Comparison of ENCODE assay signal across 8 cellular contexts in genomic region chr17:81237591-81238489, GRCh38. TPM values are rescaled to one million over a fixed set of nuclear protein-coding genes. Genes with fewer than 3 reads are reported as not detected.
DNase-seq lines count a peak whose midpoint lies in the region; ATAC-seq and TF ChIP-seq lines count a peak whose summit lies in the region.

No MANE protein-coding gene starts in this region.

- H3K4me1 Mint-ChIP-seq in activated T-cell treated with anti-CD3 and anti-CD28 coated beads, Interleukin-2, amount 50 U/mL, for 72 hours (ENCODE audit: low read depth) = peaks cover 39% of the 10 kb centered on the region

- peak overlapping the region; percentile 91 to 94 for H3K4me3 Mint-ChIP-seq in activated T-cell treated with anti-CD3 and anti-CD28 coated beads, Interleukin-2, amount 50 U/mL, for 72 hours

- intact Hi-C loops in ascending aorta (cut with DNase I) (no loop called here), lower leg skin (cut with DNase I; ENCODE audit: low total_unique reads) (loop anchor here (10.0 kb wide), 1 partner anchor 213 kb away; no protein-coding TSS in a partner anchor)

- no peaks in the 10 kb centered on the region for H3K27me3 ChIP-seq in ascending aorta

- H3K4me1 ChIP-seq in ascending aorta (peaks cover 6 to 23% of the 10 kb centered on the region in 2 donors), urinary bladder (ENCODE audit: insufficient read depth) (no peaks in the 10 kb centered on the region)

- no peaks in the 10 kb centered on the region for H3K27me3 Mint-ChIP-seq in activated T-cell treated with anti-CD3 and anti-CD28 coated beads, Interleukin-2, amount 50 U/mL, for 72 hours (ENCODE audit: low read depth)

- WGBS in lower leg skin, 2 donors = 50 to 51% methylated on average over 36 of the region's 36 CpGs
- WGBS in urinary bladder = 57% methylated on average over 36 of the region's 36 CpGs

- TF ChIP-seq POLR2A in lower leg skin (IDR thresholded peaks at IDR 0.05) = no peak

- H3K4me3 ChIP-seq in ascending aorta (peak overlapping the region; percentile 88 to 95), lower leg skin (ENCODE audit: low read depth, poor library complexity, severe bottlenecking) (peak overlapping the region; percentile 93), urinary bladder (ENCODE audit: low read depth, low read length) (peak overlapping the region; percentile 91)

- H3K27ac ChIP-seq in ascending aorta (no peak overlapping the region), urinary bladder (ENCODE audit: low read depth) (no peak overlapping the region)

- H3K36me3 ChIP-seq in ascending aorta (peaks cover 2 to 8% of the 10 kb centered on the region in 2 donors), urinary bladder (ENCODE audit: insufficient read depth) (peaks cover under 1% of the 10 kb centered on the region)

- no peak overlapping the region for H3K27ac Mint-ChIP-seq in activated T-cell treated with anti-CD3 and anti-CD28 coated beads, Interleukin-2, amount 50 U/mL, for 72 hours

- H3K9me3 Mint-ChIP-seq in activated T-cell treated with anti-CD3 and anti-CD28 coated beads, Interleukin-2, amount 50 U/mL, for 72 hours = no peaks in the 10 kb centered on the region

- TF ChIP-seq CTCF in ascending aorta (IDR thresholded peaks at IDR 0.05) = no peak
- no peak for TF ChIP-seq CTCF in lower leg skin (IDR thresholded peaks at IDR 0.05)

- H3K36me3 Mint-ChIP-seq in activated T-cell treated with anti-CD3 and anti-CD28 coated beads, Interleukin-2, amount 50 U/mL, for 72 hours (ENCODE audit: insufficient read depth in 2 of 2) = peaks cover 2 to 4% of the 10 kb centered on the region in 2 donors

- H3K9me3 ChIP-seq in ascending aorta = no peaks in the 10 kb centered on the region

- no peak for DNase-seq in activated T-cell treated with anti-CD3 and anti-CD28 coated beads, Interleukin-2, amount 50 U/mL, for 72 hours
- DNase-seq in activated T-cell treated with anti-CD3 and anti-CD28 coated beads for 4 hours = no peak
- DNase-seq in ascending aorta (ENCODE audit: low spot score in 2 of 2) = no peak
- no peak for DNase-seq in lower leg skin (ENCODE audit: low spot score in 2 of 2)
- DNase-seq in H4 (ENCODE audit: low spot score) = no peak

- ATAC-seq in activated T-cell treated with anti-CD3 and anti-CD28 coated beads, Interleukin-2, amount 50 U/mL, for 72 hours (replicated peaks in 1 of 2) = no peak
- no peak for ATAC-seq in HG02870 (IDR thresholded peaks at IDR 0.05; ENCODE audit: unreplicated experiment)
- no peak for ATAC-seq in HG02798 (IDR thresholded peaks at IDR 0.05; ENCODE audit: poor library complexity, unreplicated experiment)

RNA-seq across cellular contexts. Expression of gene TEPSIN, which starts 1.0 kb away (rescaled TPM):
- 10 to 100 TPM; 39.1 to 55.0 TPM for total RNA-seq in activated T-cell treated with anti-CD3 and anti-CD28 coated beads, Interleukin-2, amount 50 U/mL, for 72 hours
- total RNA-seq in ascending aorta (117 TPM), lower leg skin (100 to 1,000 TPM in 1 of 4 donors, 10 to 100 TPM in 3; 40.7 to 104 (median 62.6) TPM), urinary bladder (12.3 TPM)
- polyA plus RNA-seq in urinary bladder = 36.6 TPM
- total RNA-seq in H4 (2014; rRNA removed; shearing (Covaris generic)) = 3.4 and 4.0 TPM in 2 replicates

RNA-seq across cellular contexts. Expression of gene NDUFAF8, which starts 1.3 kb away (rescaled TPM):
- total RNA-seq in activated T-cell treated with anti-CD3 and anti-CD28 coated beads, Interleukin-2, amount 50 U/mL, for 72 hours = 10 to 100 TPM; 37.4 to 48.8 TPM
- total RNA-seq in ascending aorta (6.5 TPM), lower leg skin (10 to 100 TPM; 10.0 to 30.4 (median 15.9) TPM), urinary bladder (11.2 TPM)
- polyA plus RNA-seq in urinary bladder = 26.7 TPM
- total RNA-seq in H4 (2014; rRNA removed; shearing (Covaris generic)) = 47.4 and 77.7 TPM in 2 replicates

RNA-seq across cellular contexts. Expression of gene CEP131, which starts 15.1 kb away (rescaled TPM):
- 10 to 100 TPM in 1 of 2 donors, 1 to 10 TPM in 1; 8.1 to 11.4 TPM for total RNA-seq in activated T-cell treated with anti-CD3 and anti-CD28 coated beads, Interleukin-2, amount 50 U/mL, for 72 hours
- 6.7 TPM for total RNA-seq in ascending aorta
- 10 to 100 TPM in 1 of 4 donors, 1 to 10 TPM in 3; 4.3 to 12.9 (median 8.4) TPM for total RNA-seq in lower leg skin
- 5.9 TPM for total RNA-seq in urinary bladder
- polyA plus RNA-seq in urinary bladder = 10.8 TPM
- 5.3 and 11.3 TPM in 2 replicates for total RNA-seq in H4 (2014; rRNA removed; shearing (Covaris generic))

RNA-seq across cellular contexts. Expression of gene SLC38A10, which starts 57.3 kb away (rescaled TPM):
- total RNA-seq in activated T-cell treated with anti-CD3 and anti-CD28 coated beads, Interleukin-2, amount 50 U/mL, for 72 hours = 10 to 100 TPM; 49.8 to 63.6 TPM
- 261 TPM for total RNA-seq in ascending aorta
- 100 to 1,000 TPM in 1 of 4 donors, 10 to 100 TPM in 3; 47.5 to 100 (median 73.3) TPM for total RNA-seq in lower leg skin
- total RNA-seq in urinary bladder = 28.5 TPM
- polyA plus RNA-seq in urinary bladder = 82.3 TPM
- 40.9 and 67.3 TPM in 2 replicates for total RNA-seq in H4 (2014; rRNA removed; shearing (Covaris generic))
